Comparison of ENCODE assay signal across 18 cellular contexts in the genomic region with DNA sequence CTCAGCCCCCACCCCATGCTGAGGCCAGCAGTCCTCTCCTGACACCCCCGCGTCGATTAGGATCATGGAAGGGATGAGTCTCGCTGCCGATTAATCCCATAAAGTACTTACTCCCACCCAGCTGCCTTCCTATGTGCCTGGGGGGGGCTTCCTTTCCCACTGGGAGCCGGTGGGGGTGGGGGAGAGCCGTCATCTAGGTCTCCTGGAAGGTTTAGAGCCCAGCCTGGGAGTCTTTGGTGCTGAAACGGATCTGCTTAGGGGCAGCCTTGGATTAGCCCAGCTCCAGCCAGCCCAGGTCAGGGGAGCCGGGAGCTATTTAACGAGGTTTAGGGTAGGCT. TPM values are rescaled to one million over a fixed set of nuclear protein-coding genes. Genes with fewer than 3 reads are reported as not detected.
"Had no signal": no experiment of that assay in that cellular context is flagged by ENCODE, and none has a peak within 500 bp of the region (broad histone marks: within the 10 kb centered on the region; RNA-seq: fewer than 3 reads in every experiment).

No MANE protein-coding gene starts in this region.

- H3K9me3 ChIP-seq: gastrocnemius medialis, ovary, stomach, thoracic aorta had no signal

- H3K36me3 Mint-ChIP-seq: activated naive CD8-positive, alpha-beta T cell; brain had no signal

- H3K4me3 ChIP-seq: gastrocnemius medialis, ovary, skin epidermis, stomach, thoracic aorta had no signal

- H3K9me3 Mint-ChIP-seq: central memory CD8-positive, alpha-beta T cell had no signal

- H3K4me3 Mint-ChIP-seq: activated naive CD8-positive, alpha-beta T cell; brain; central memory CD8-positive, alpha-beta T cell had no signal

- ATAC-seq: activated CD4-positive, CD25-positive, alpha-beta regulatory T cell treated with anti-CD3 and anti-CD28 coated beads, Interleukin-2, amount 50 U/mL, for 24 hours; gastrocnemius medialis; left ventricle myocardium superior had no signal

- H3K27ac Mint-ChIP-seq: activated naive CD8-positive, alpha-beta T cell; brain had no signal

- H3K4me1 ChIP-seq: gastrocnemius medialis had no signal

- DNase-seq: activated effector memory CD4-positive, alpha-beta T cell treated with Interleukin-2 at 50 U/mL for 16 hours; amygdala; cortex of kidney; effector CD8-positive, alpha-beta T cell; gastrocnemius medialis; left ventricle myocardium superior; mesenchymal stem cell; ovary; stimulated activated CD4-positive, alpha-beta T cell treated with anti-CD3 and anti-CD28 coated beads, Interleukin-4, amount 100 ng/mL, for 4 hours had no signal

- H3K36me3 ChIP-seq: gastrocnemius medialis, ovary, stomach, thoracic aorta had no signal

- H3K27ac ChIP-seq: gastrocnemius medialis, ovary, skin epidermis, thoracic aorta had no signal

RNA-seq across cellular contexts. Expression of gene SAMD11, which starts 9.8 kb away (rescaled TPM):
- polyA plus RNA-seq: keratinocyte had no signal

RNA-seq across cellular contexts. Expression of gene PLEKHN1, which starts 32.7 kb away (rescaled TPM):
- total RNA-seq: left ventricle myocardium superior had no signal

RNA-seq across cellular contexts. Expression of gene PERM1, which starts 48.3 kb away (rescaled TPM):
- polyA plus RNA-seq: keratinocyte, neural cell had no signal
